In the genomic region with DNA sequence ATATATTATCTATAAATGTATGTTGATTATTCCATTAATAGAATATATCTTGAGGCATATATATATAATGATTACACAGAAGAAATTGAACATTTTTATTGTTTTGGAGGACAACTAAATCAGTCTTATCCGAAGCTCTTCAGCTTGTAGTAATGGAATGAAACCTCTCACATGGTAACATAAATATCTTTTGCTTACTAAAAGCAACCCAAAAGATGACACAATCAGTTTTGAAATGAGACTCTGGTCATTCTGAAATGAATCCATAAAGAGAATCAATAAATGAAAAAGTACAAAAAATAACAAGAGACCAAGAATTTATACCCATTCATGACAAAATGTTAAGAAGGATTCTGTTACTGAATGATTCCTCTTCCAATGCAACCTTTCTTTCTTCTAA, we compare ENCODE assay signal across 24 cellular contexts.
"Had no signal": no experiment of that assay in that cellular context is flagged by ENCODE, and none has a peak within 500 bp of the region (broad histone marks: within the 10 kb centered on the region; RNA-seq: fewer than 3 reads in every experiment).

No MANE protein-coding gene starts in this region.

- H3K4me3 Mint-ChIP-seq: activated CD4-positive, alpha-beta memory T cell treated with anti-CD3 and anti-CD28 coated beads, Interleukin-2, amount 10 ng/mL, durations not matched to agents 7 days and 5 days; activated CD4-positive, alpha-beta T cell treated with anti-CD3 and anti-CD28 coated beads, Interleukin-2, amount 10 ng/mL, durations not matched to agents 24 days and 14 days; activated naive CD4-positive, alpha-beta T cell treated with anti-CD3 and anti-CD28 coated beads for 36 hours; activated naive CD8-positive, alpha-beta T cell; activated T-helper 17 cell treated with anti-CD3 and anti-CD28 coated beads, Interleukin-2, amount 50 U/mL, for 72 hours; T-helper 1 cell treated with Interleukin-12 subunit alpha and Interleukin-12 subunit beta and Interleukin-4 antibody, amounts not matched to agents 30 μg/mL and 1 μg/mL, for 36 hours; WTC11 had no signal

- H3K36me3 Mint-ChIP-seq: activated naive CD8-positive, alpha-beta T cell; WTC11 had no signal

- H3K27ac Mint-ChIP-seq: activated CD4-positive, alpha-beta memory T cell treated with anti-CD3 and anti-CD28 coated beads, Interleukin-2, amount 10 ng/mL, durations not matched to agents 7 days and 5 days; activated CD4-positive, alpha-beta T cell treated with anti-CD3 and anti-CD28 coated beads, Interleukin-2, amount 10 ng/mL, durations not matched to agents 24 days and 14 days; activated naive CD4-positive, alpha-beta T cell treated with anti-CD3 and anti-CD28 coated beads for 36 hours; activated naive CD8-positive, alpha-beta T cell; activated T-helper 17 cell treated with anti-CD3 and anti-CD28 coated beads, Interleukin-2, amount 50 U/mL, for 72 hours; T-helper 1 cell treated with Interleukin-12 subunit alpha and Interleukin-12 subunit beta and Interleukin-4 antibody, amounts not matched to agents 30 μg/mL and 1 μg/mL, for 36 hours; WTC11 had no signal

- H3K9me3 Mint-ChIP-seq: activated CD4-positive, alpha-beta memory T cell treated with anti-CD3 and anti-CD28 coated beads, Interleukin-2, amount 10 ng/mL, durations not matched to agents 7 days and 5 days; activated CD4-positive, alpha-beta T cell treated with anti-CD3 and anti-CD28 coated beads, Interleukin-2, amount 10 ng/mL, durations not matched to agents 24 days and 14 days; activated naive CD4-positive, alpha-beta T cell treated with anti-CD3 and anti-CD28 coated beads for 36 hours; T-helper 1 cell treated with Interleukin-12 subunit alpha and Interleukin-12 subunit beta and Interleukin-4 antibody, amounts not matched to agents 30 μg/mL and 1 μg/mL, for 36 hours; WTC11 had no signal

- H3K27ac ChIP-seq: brain microvascular endothelial cell had no signal

- H3K4me1 Mint-ChIP-seq: activated CD4-positive, alpha-beta memory T cell treated with anti-CD3 and anti-CD28 coated beads, Interleukin-2, amount 10 ng/mL, durations not matched to agents 7 days and 5 days; activated CD4-positive, alpha-beta T cell treated with anti-CD3 and anti-CD28 coated beads, Interleukin-2, amount 10 ng/mL, durations not matched to agents 24 days and 14 days; activated T-helper 17 cell treated with anti-CD3 and anti-CD28 coated beads, Interleukin-2, amount 50 U/mL, for 72 hours had no signal

- DNase-seq: activated CD4-positive, alpha-beta memory T cell treated with anti-CD3 and anti-CD28 coated beads, Interleukin-2, amount 10 ng/mL, durations not matched to agents 7 days and 5 days; activated CD4-positive, alpha-beta T cell treated with anti-CD3 and anti-CD28 coated beads, Interleukin-2, amount 10 ng/mL, durations not matched to agents 24 days and 14 days; activated CD4-positive, CD25-positive, alpha-beta regulatory T cell treated with anti-CD3 and anti-CD28 coated beads, Interleukin-2, amount 50 U/mL, for 72 hours; activated gamma-delta T cell; activated naive CD4-positive, alpha-beta T cell treated with anti-CD3 and anti-CD28 coated beads for 36 hours; activated T-cell treated with anti-CD3 and anti-CD28 coated beads for 4 hours; activated T-cell treated with anti-CD3 and anti-CD28 coated beads, Interleukin-2, amount 50 U/mL, for 48 hours; amygdala; brain microvascular endothelial cell; cerebellar nuclear complex; NCI-H1092; NCI-H1417; NCI-H1930; NCI-H2171; NCI-H226; NCI-H526 treated with DMSO at 0.1 percent for 48 hours; NCI-H82; OCI-M1; SHP77 treated with DMSO at 0.1 percent for 48 hours had no signal

- H3K36me3 ChIP-seq: brain microvascular endothelial cell had no signal

- FAIRE-seq: colon had no signal

- ATAC-seq: activated T-helper 17 cell treated with anti-CD3 and anti-CD28 coated beads, Interleukin-2, amount 50 U/mL, for 72 hours; WTC11 had no signal

- H3K27me3 Mint-ChIP-seq: activated CD4-positive, alpha-beta memory T cell treated with anti-CD3 and anti-CD28 coated beads, Interleukin-2, amount 10 ng/mL, durations not matched to agents 7 days and 5 days; activated CD4-positive, alpha-beta T cell treated with anti-CD3 and anti-CD28 coated beads, Interleukin-2, amount 10 ng/mL, durations not matched to agents 24 days and 14 days; activated naive CD8-positive, alpha-beta T cell; activated T-helper 17 cell treated with anti-CD3 and anti-CD28 coated beads, Interleukin-2, amount 50 U/mL, for 72 hours had no signal

- H3K27me3 ChIP-seq: brain microvascular endothelial cell had no signal
